1 cellular context compared by ENCODE assay signal in the genomic region with DNA sequence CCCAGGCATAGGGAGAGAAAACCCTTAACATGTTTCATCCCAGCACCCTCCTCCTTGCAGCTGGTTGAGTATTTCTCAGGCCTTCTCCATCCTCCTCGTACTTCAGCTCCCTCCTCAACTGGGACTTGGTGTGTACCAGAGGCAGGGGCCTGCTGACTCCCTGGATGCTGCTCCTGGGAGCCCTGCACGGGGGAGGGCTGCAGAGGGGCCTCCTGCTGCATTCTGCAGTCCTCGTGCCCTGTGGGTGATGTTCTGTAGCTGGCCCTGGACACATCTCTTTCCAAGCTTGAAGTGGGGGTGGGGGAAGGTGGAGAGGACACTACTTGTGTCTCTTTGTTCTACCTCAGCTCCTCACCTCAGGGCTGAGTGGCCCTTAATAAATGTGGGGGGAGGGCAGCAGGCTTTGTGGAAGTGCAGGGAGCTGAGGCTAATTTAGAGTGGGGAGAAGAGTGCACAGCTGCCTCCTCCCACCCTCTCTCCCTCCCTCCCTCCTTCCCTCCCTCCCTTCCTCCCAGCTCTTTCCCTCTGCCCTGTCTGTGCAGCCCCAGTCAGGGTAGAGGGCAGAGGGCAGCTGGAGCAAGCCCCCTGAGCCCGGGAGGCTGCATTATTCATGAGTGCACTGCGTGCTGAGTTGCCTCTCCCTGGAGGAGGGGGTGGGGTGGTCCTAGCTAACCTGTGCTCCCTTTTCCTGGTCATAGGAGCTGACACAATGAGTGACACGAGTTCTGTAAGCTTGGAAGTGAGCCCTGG.
TF ChIP-seq lines count a peak whose summit lies in the region.

No MANE protein-coding gene starts in this region.

TF ChIP-seq in GM23338, 12 proteins besides CTCF, POLR2A, EP300 and RAD21:
- TF ChIP-seq, protein P1, sequence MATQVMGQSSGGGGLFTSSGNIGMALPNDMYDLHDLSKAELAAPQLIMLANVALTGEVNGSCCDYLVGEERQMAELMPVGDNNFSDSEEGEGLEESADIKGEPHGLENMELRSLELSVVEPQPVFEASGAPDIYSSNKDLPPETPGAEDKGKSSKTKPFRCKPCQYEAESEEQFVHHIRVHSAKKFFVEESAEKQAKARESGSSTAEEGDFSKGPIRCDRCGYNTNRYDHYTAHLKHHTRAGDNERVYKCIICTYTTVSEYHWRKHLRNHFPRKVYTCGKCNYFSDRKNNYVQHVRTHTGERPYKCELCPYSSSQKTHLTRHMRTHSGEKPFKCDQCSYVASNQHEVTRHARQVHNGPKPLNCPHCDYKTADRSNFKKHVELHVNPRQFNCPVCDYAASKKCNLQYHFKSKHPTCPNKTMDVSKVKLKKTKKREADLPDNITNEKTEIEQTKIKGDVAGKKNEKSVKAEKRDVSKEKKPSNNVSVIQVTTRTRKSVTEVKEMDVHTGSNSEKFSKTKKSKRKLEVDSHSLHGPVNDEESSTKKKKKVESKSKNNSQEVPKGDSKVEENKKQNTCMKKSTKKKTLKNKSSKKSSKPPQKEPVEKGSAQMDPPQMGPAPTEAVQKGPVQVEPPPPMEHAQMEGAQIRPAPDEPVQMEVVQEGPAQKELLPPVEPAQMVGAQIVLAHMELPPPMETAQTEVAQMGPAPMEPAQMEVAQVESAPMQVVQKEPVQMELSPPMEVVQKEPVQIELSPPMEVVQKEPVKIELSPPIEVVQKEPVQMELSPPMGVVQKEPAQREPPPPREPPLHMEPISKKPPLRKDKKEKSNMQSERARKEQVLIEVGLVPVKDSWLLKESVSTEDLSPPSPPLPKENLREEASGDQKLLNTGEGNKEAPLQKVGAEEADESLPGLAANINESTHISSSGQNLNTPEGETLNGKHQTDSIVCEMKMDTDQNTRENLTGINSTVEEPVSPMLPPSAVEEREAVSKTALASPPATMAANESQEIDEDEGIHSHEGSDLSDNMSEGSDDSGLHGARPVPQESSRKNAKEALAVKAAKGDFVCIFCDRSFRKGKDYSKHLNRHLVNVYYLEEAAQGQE (IDR thresholded peaks at IDR 0.05; ENCODE audit: unreplicated experiment), result no peak
- TF ChIP-seq EZH2phosphoT487 (IDR thresholded peaks at IDR 0.05; ENCODE audit: unreplicated experiment) (no peak), ZNF331 (CRISPR knock-in tag; IDR thresholded peaks at IDR 0.05; ENCODE audit: low read depth) (no peak), POLR2AphosphoS5 (IDR thresholded peaks at IDR 0.05; ENCODE audit: low read depth) (no peak), EZH2 (IDR thresholded peaks at IDR 0.05; ENCODE audit: low read depth, unreplicated experiment) (no peak), CREB1 (CRISPR knock-in tag; IDR thresholded peaks at IDR 0.05; ENCODE audit: low read depth) (no peak), NANOG (IDR thresholded peaks at IDR 0.05; ENCODE audit: borderline replicate concordance) (no peak), ZNF114 (CRISPR knock-in tag; IDR thresholded peaks at IDR 0.05) (no peak), JUNB (IDR thresholded peaks at IDR 0.05; ENCODE audit: unreplicated experiment) (no peak), STAT1 (IDR thresholded peaks at IDR 0.05; ENCODE audit: unreplicated experiment) (no peak)
- TF ChIP-seq, protein P2, sequence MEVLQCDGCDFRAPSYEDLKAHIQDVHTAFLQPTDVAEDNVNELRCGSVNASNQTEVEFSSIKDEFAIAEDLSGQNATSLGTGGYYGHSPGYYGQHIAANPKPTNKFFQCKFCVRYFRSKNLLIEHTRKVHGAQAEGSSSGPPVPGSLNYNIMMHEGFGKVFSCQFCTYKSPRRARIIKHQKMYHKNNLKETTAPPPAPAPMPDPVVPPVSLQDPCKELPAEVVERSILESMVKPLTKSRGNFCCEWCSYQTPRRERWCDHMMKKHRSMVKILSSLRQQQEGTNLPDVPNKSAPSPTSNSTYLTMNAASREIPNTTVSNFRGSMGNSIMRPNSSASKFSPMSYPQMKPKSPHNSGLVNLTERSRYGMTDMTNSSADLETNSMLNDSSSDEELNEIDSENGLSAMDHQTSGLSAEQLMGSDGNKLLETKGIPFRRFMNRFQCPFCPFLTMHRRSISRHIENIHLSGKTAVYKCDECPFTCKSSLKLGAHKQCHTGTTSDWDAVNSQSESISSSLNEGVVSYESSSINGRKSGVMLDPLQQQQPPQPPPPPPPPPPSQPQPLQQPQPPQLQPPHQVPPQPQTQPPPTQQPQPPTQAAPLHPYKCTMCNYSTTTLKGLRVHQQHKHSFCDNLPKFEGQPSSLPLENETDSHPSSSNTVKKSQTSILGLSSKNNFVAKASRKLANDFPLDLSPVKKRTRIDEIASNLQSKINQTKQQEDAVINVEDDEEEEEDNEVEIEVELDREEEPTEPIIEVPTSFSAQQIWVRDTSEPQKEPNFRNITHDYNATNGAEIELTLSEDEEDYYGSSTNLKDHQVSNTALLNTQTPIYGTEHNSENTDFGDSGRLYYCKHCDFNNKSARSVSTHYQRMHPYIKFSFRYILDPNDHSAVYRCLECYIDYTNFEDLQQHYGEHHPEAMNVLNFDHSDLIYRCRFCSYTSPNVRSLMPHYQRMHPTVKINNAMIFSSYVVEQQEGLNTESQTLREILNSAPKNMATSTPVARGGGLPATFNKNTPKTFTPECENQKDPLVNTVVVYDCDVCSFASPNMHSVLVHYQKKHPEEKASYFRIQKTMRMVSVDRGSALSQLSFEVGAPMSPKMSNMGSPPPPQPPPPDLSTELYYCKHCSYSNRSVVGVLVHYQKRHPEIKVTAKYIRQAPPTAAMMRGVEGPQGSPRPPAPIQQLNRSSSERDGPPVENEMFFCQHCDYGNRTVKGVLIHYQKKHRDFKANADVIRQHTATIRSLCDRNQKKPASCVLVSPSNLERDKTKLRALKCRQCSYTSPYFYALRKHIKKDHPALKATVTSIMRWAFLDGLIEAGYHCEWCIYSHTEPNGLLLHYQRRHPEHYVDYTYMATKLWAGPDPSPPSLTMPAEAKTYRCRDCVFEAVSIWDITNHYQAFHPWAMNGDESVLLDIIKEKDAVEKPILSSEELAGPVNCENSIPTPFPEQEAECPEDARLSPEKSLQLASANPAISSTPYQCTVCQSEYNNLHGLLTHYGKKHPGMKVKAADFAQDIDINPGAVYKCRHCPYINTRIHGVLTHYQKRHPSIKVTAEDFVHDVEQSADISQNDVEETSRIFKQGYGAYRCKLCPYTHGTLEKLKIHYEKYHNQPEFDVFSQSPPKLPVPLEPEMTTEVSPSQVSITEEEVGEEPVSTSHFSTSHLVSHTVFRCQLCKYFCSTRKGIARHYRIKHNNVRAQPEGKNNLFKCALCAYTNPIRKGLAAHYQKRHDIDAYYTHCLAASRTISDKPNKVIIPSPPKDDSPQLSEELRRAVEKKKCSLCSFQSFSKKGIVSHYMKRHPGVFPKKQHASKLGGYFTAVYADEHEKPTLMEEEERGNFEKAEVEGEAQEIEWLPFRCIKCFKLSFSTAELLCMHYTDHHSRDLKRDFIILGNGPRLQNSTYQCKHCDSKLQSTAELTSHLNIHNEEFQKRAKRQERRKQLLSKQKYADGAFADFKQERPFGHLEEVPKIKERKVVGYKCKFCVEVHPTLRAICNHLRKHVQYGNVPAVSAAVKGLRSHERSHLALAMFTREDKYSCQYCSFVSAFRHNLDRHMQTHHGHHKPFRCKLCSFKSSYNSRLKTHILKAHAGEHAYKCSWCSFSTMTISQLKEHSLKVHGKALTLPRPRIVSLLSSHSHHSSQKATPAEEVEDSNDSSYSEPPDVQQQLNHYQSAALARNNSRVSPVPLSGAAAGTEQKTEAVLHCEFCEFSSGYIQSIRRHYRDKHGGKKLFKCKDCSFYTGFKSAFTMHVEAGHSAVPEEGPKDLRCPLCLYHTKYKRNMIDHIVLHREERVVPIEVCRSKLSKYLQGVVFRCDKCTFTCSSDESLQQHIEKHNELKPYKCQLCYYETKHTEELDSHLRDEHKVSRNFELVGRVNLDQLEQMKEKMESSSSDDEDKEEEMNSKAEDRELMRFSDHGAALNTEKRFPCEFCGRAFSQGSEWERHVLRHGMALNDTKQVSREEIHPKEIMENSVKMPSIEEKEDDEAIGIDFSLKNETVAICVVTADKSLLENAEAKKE (CRISPR knock-in tag; IDR thresholded peaks at IDR 0.05), result no peak
- TF ChIP-seq, protein P3, sequence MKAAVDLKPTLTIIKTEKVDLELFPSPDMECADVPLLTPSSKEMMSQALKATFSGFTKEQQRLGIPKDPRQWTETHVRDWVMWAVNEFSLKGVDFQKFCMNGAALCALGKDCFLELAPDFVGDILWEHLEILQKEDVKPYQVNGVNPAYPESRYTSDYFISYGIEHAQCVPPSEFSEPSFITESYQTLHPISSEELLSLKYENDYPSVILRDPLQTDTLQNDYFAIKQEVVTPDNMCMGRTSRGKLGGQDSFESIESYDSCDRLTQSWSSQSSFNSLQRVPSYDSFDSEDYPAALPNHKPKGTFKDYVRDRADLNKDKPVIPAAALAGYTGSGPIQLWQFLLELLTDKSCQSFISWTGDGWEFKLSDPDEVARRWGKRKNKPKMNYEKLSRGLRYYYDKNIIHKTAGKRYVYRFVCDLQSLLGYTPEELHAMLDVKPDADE (IDR thresholded peaks at IDR 0.05), result no peak
TF ChIP-seq in GM23338: peak in this region for 0.
